1 cellular context compared by ENCODE assay signal in genomic region chr14:103130965-103131364, GRCh38.
TF ChIP-seq lines count a peak whose summit lies in the region.

No MANE protein-coding gene starts in this region.

TF ChIP-seq in HEK293, 187 proteins besides CTCF, POLR2A, EP300 and RAD21 (continued from another document):
- no peak for TF ChIP-seq ZNF23 (tag by site-specific recombination; IDR thresholded peaks at IDR 0.05; ENCODE audit: borderline replicate concordance)
- TF ChIP-seq ZBTB8A (tag by site-specific recombination; IDR thresholded peaks at IDR 0.05) = no peak
- TF ChIP-seq ZNF146 (tag by site-specific recombination; IDR thresholded peaks at IDR 0.05) = no peak
- peak; percentile 52; the same call in 1 of the 2 replicates for TF ChIP-seq ZNF629 (tag by site-specific recombination; IDR thresholded peaks at IDR 0.05)
- peak; percentile 54; the same call in 1 of the 2 replicates for TF ChIP-seq KLF17 (tag by site-specific recombination; IDR thresholded peaks at IDR 0.05)
- no peak for TF ChIP-seq KLF16 (tag by site-specific recombination; IDR thresholded peaks at IDR 0.05)
- TF ChIP-seq SCRT2 (tag by site-specific recombination; IDR thresholded peaks at IDR 0.05) = peak; percentile 97
- TF ChIP-seq ZNF132 (tag by site-specific recombination; IDR thresholded peaks at IDR 0.05; ENCODE audit: borderline replicate concordance) = no peak
- TF ChIP-seq ZNF184 (tag by site-specific recombination; IDR thresholded peaks at IDR 0.05) = no peak
- TF ChIP-seq ZIC2 (tag by site-specific recombination; IDR thresholded peaks at IDR 0.05) = no peak
- TF ChIP-seq PRDM1 (tag by site-specific recombination; IDR thresholded peaks at IDR 0.05) = no peak
- no peak for TF ChIP-seq ZNF2 (tag by site-specific recombination; IDR thresholded peaks at IDR 0.05)
- TF ChIP-seq ZBTB17 (tag by site-specific recombination; IDR thresholded peaks at IDR 0.05) = peak; percentile 71
- no peak for TF ChIP-seq MYNN (tag by site-specific recombination; IDR thresholded peaks at IDR 0.05; ENCODE audit: borderline replicate concordance)
- TF ChIP-seq SALL2 (tag by site-specific recombination; IDR thresholded peaks at IDR 0.05; ENCODE audit: borderline replicate concordance) = no peak
- peak; percentile 32; the same call in 1 of the 2 replicates for TF ChIP-seq ZEB2 (tag by site-specific recombination; IDR thresholded peaks at IDR 0.05)
- peak; percentile 80 for TF ChIP-seq PATZ1 (tag by site-specific recombination; IDR thresholded peaks at IDR 0.05)
- TF ChIP-seq ZBTB7A (tag by site-specific recombination; IDR thresholded peaks at IDR 0.05; ENCODE audit: low read depth) = no peak
- no peak for TF ChIP-seq ZNF768 (tag by site-specific recombination; IDR thresholded peaks at IDR 0.05)
- TF ChIP-seq ZNF266 (tag by site-specific recombination; IDR thresholded peaks at IDR 0.05; ENCODE audit: low read depth) = no peak
- peak; percentile 39; the same call in 1 of the 2 replicates for TF ChIP-seq KLF1 (tag by site-specific recombination; IDR thresholded peaks at IDR 0.05)
- peak; percentile 48 for TF ChIP-seq EGR2 (tag by site-specific recombination; IDR thresholded peaks at IDR 0.05; ENCODE audit: low read depth)
- peak; percentile 82 for TF ChIP-seq PRDM10 (tag by site-specific recombination; IDR thresholded peaks at IDR 0.05)
